Comparison of ENCODE assay signal across 15 cellular contexts in genomic region chr12:71837356-71837755, GRCh38. TPM values are rescaled to one million over a fixed set of nuclear protein-coding genes. Genes with fewer than 3 reads are reported as not detected.
A peak's percentile ranks its signal among the peaks of the same experiment; 100 is the strongest.
DNase-seq lines count a peak whose midpoint lies in the region; ATAC-seq and TF ChIP-seq lines count a peak whose summit lies in the region.
"Had no signal": no experiment of that assay in that cellular context is flagged by ENCODE, and none has a peak within 500 bp of the region (broad histone marks: within the 10 kb centered on the region; RNA-seq: fewer than 3 reads in every experiment).

No MANE protein-coding gene starts in this region.

- POLR2A ChIA-PET in CD4-positive, alpha-beta memory T cell (lab: Charles Lee; ENCODE audit: partially characterized antibody): no interaction called here

- no peaks in the 10 kb centered on the region for H3K9me3 ChIP-seq in CD4-positive, alpha-beta memory T cell (ENCODE audit: control insufficient read depth in 1 of 2, low read length in 2 of 2)
- H3K9me3 ChIP-seq in T-helper 17 cell (ENCODE audit: control insufficient read depth, low read length, poor library complexity, severe bottlenecking): no peaks in the 10 kb centered on the region

- no peak overlapping the region for H3K4me3 Mint-ChIP-seq in activated naive CD4-positive, alpha-beta T cell treated with anti-CD3 and anti-CD28 coated beads for 36 hours
- peak overlapping the region in 2 of 8 donors; percentile 28 to 33 for H3K4me3 Mint-ChIP-seq in CD4-positive, alpha-beta memory T cell
- H3K4me3 Mint-ChIP-seq in T-helper 17 cell: peak overlapping the region; percentile 47
- H3K4me3 Mint-ChIP-seq in nephron: peak overlapping the region; percentile 31 to 55 (median 31)

- ATAC-seq in T-helper 17 cell: no peak

- peak overlapping the region; percentile 11 for H3K27ac Mint-ChIP-seq in activated naive CD4-positive, alpha-beta T cell treated with anti-CD3 and anti-CD28 coated beads for 36 hours
- peak overlapping the region; percentile 11 to 93 (median 84) for H3K27ac Mint-ChIP-seq in CD4-positive, alpha-beta memory T cell
- H3K27ac Mint-ChIP-seq in T-helper 17 cell (no peak overlapping the region), nephron (peak overlapping the region in 1 of 3 experiments; percentile 17)

- H3K27me3 ChIP-seq in CD4-positive, alpha-beta memory T cell (ENCODE audit: insufficient read depth, low read length): no peaks in the 10 kb centered on the region

- no peak for TF ChIP-seq CTCF in nephron (IDR thresholded peaks at IDR 0.05; ENCODE audit: unreplicated experiment in 3 of 3)

- peaks cover 31% of the 10 kb centered on the region for H3K4me1 ChIP-seq in CD4-positive, alpha-beta memory T cell (ENCODE audit: insufficient read depth, low read length)

- H3K27ac ChIP-seq in CD4-positive, alpha-beta memory T cell (ENCODE audit: low read depth, low read length): no peak overlapping the region
- H3K27ac ChIP-seq: C4-2B had no signal

- no peaks in the 10 kb centered on the region for H3K36me3 ChIP-seq in CD4-positive, alpha-beta memory T cell (ENCODE audit: insufficient read depth, low read length)

- peaks cover 49% of the 10 kb centered on the region for H3K4me1 Mint-ChIP-seq in activated naive CD4-positive, alpha-beta T cell treated with anti-CD3 and anti-CD28 coated beads for 36 hours (ENCODE audit: low read depth)
- H3K4me1 Mint-ChIP-seq in CD4-positive, alpha-beta memory T cell: peaks cover 30 to 47% (median 39%) of the 10 kb centered on the region in 4 donors
- peaks cover 33% of the 10 kb centered on the region for H3K4me1 Mint-ChIP-seq in T-helper 17 cell
- H3K4me1 Mint-ChIP-seq in nephron: peaks cover 18% of the 10 kb centered on the region

- H3K9me3 Mint-ChIP-seq in activated naive CD4-positive, alpha-beta T cell treated with anti-CD3 and anti-CD28 coated beads for 36 hours: no peaks in the 10 kb centered on the region
- peaks cover 0 to 4% (median 0%) of the 10 kb centered on the region in 8 donors for H3K9me3 Mint-ChIP-seq in CD4-positive, alpha-beta memory T cell
- no peaks in the 10 kb centered on the region for H3K9me3 Mint-ChIP-seq in nephron

- CTCF ChIA-PET in activated naive CD4-positive, alpha-beta T cell treated with anti-CD3 and anti-CD28 coated beads for 36 hours (lab: Charles Lee): interaction anchor here (1.3 to 2.4 kb wide), 3 partner anchors 11 to 79 kb away, joined by 3 to 9 read pairs (median 5); no protein-coding TSS in a partner anchor
- CTCF ChIA-PET in CD4-positive, alpha-beta memory T cell (lab: Charles Lee; ENCODE audit: partially characterized antibody): interaction anchor here (1.4 to 4.3 kb wide), 2 partner anchors 9 to 152 kb away, joined by 3 to 22 read pairs; partner anchors contain the start of gene TMEM19

- H3K36me3 Mint-ChIP-seq in activated naive CD4-positive, alpha-beta T cell treated with anti-CD3 and anti-CD28 coated beads for 36 hours (ENCODE audit: low read depth): peaks cover 12% of the 10 kb centered on the region
- peaks cover 3 to 16% of the 10 kb centered on the region in 2 donors for H3K36me3 Mint-ChIP-seq in CD4-positive, alpha-beta memory T cell
- H3K36me3 Mint-ChIP-seq in T-helper 17 cell (ENCODE audit: low read depth) (peaks cover 7% of the 10 kb centered on the region), nephron (ENCODE audit: low read depth) (peaks cover 3% of the 10 kb centered on the region)

- H3K4me3 ChIP-seq in CD4-positive, alpha-beta memory T cell (ENCODE audit: low read length in 2 of 2): no peak overlapping the region

- intact Hi-C loops in activated naive CD4-positive, alpha-beta T cell treated with anti-CD3 and anti-CD28 coated beads for 36 hours (cut with micrococcal nuclease): loop anchor here (5.0 kb wide), 2 partner anchors 100 to 1590 kb away; partner anchors contain the start of gene TPH2
- intact Hi-C loops in CD4-positive, alpha-beta memory T cell (cut with micrococcal nuclease): loop anchor here (5.0 kb wide), 1 partner anchor 1470 kb away; the partner anchor contains the start of gene KCNMB4

- H3K27me3 Mint-ChIP-seq in activated naive CD4-positive, alpha-beta T cell treated with anti-CD3 and anti-CD28 coated beads for 36 hours (ENCODE audit: low read depth): no peaks in the 10 kb centered on the region
- peaks cover 5 to 10% of the 10 kb centered on the region in 2 donors for H3K27me3 Mint-ChIP-seq in CD4-positive, alpha-beta memory T cell
- H3K27me3 Mint-ChIP-seq in T-helper 17 cell: peaks cover 11% of the 10 kb centered on the region
- no peaks in the 10 kb centered on the region for H3K27me3 Mint-ChIP-seq in nephron (ENCODE audit: low read depth)

- no peak for DNase-seq in activated naive CD4-positive, alpha-beta T cell treated with anti-CD3 and anti-CD28 coated beads for 36 hours
- no peak for DNase-seq in activated naive CD4-positive, alpha-beta T cell (lab: John Stamatoyannopoulos, UW)
- no peak for DNase-seq in CD4-positive, alpha-beta memory T cell
- no peak for DNase-seq in T-helper 17 cell
- DNase-seq in cortex of kidney (lab: John Stamatoyannopoulos, UW): no peak
- no peak for DNase-seq in cerebellum (ENCODE audit: low spot score)
- DNase-seq: GF-D8, H7, IMR-90, NCI-H1436, NCI-H1930, NCI-H345, NCI-H524 treated with DMSO at 0.1 percent for 48 hours had no signal

RNA-seq across cellular contexts. Expression of gene TBC1D15, which starts 2.2 kb away (rescaled TPM):
- 10 to 100 TPM; 90.3 to 94.2 TPM for total RNA-seq in activated naive CD4-positive, alpha-beta T cell treated with anti-CD3 and anti-CD28 coated beads for 36 hours
- 10 to 100 TPM; 88.5 to 97.3 TPM for total RNA-seq in CD4-positive, alpha-beta memory T cell
- polyA plus RNA-seq in CD4-positive, alpha-beta memory T cell: 10 to 100 TPM; 37.4 to 46.3 TPM
- 10 to 100 TPM; 77.3 to 97.2 TPM for total RNA-seq in T-helper 17 cell
- 33.7 TPM for total RNA-seq in cerebellum
